3 cellular contexts compared by ENCODE assay signal in the genomic region with DNA sequence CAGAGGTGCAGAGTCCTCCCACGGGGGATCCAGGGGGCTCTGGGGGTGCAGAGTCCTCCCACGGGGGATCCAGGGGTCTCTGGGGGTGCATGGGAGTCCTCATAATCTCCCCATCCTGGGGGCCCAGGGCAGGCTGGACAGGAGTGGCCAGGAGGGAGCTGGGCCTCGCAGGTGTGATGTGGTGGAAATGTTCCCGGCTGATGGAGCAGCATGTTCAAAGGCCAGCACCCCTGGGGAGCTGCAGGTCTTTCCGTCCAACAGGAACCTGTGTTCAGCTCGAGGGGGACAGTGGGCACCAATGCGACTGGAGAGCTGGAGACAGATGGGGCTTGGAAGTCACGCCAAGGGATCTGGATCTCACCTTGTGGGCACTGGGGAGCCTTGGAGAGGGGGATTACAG.
TF ChIP-seq lines count a peak whose summit lies in the region.

No MANE protein-coding gene starts in this region.

TF ChIP-seq in SK-N-SH, 30 proteins besides CTCF, POLR2A, EP300 and RAD21 (continued from another document):
- TF ChIP-seq, protein P1, sequence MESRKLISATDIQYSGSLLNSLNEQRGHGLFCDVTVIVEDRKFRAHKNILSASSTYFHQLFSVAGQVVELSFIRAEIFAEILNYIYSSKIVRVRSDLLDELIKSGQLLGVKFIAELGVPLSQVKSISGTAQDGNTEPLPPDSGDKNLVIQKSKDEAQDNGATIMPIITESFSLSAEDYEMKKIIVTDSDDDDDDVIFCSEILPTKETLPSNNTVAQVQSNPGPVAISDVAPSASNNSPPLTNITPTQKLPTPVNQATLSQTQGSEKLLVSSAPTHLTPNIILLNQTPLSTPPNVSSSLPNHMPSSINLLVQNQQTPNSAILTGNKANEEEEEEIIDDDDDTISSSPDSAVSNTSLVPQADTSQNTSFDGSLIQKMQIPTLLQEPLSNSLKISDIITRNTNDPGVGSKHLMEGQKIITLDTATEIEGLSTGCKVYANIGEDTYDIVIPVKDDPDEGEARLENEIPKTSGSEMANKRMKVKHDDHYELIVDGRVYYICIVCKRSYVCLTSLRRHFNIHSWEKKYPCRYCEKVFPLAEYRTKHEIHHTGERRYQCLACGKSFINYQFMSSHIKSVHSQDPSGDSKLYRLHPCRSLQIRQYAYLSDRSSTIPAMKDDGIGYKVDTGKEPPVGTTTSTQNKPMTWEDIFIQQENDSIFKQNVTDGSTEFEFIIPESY (IDR thresholded peaks at IDR 0.05; ENCODE audit: borderline replicate concordance, low read depth), result no peak
- no peak for TF ChIP-seq JUND (IDR thresholded peaks at IDR 0.05)
TF ChIP-seq in SK-N-SH: peak in this region for 0.

TF ChIP-seq in SK-N-SH treated with all-trans-retinoic acid at 6 μM for 48 hours, 23 proteins besides CTCF, POLR2A, EP300 and RAD21 (continued from another document):
- TF ChIP-seq, protein P2, sequence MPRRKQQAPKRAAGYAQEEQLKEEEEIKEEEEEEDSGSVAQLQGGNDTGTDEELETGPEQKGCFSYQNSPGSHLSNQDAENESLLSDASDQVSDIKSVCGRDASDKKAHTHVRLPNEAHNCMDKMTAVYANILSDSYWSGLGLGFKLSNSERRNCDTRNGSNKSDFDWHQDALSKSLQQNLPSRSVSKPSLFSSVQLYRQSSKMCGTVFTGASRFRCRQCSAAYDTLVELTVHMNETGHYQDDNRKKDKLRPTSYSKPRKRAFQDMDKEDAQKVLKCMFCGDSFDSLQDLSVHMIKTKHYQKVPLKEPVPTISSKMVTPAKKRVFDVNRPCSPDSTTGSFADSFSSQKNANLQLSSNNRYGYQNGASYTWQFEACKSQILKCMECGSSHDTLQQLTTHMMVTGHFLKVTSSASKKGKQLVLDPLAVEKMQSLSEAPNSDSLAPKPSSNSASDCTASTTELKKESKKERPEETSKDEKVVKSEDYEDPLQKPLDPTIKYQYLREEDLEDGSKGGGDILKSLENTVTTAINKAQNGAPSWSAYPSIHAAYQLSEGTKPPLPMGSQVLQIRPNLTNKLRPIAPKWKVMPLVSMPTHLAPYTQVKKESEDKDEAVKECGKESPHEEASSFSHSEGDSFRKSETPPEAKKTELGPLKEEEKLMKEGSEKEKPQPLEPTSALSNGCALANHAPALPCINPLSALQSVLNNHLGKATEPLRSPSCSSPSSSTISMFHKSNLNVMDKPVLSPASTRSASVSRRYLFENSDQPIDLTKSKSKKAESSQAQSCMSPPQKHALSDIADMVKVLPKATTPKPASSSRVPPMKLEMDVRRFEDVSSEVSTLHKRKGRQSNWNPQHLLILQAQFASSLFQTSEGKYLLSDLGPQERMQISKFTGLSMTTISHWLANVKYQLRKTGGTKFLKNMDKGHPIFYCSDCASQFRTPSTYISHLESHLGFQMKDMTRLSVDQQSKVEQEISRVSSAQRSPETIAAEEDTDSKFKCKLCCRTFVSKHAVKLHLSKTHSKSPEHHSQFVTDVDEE (CRISPR knock-in tag; IDR thresholded peaks at IDR 0.05), result no peak
- TF ChIP-seq ZC3H10 (CRISPR knock-in tag; IDR thresholded peaks at IDR 0.05) (no peak), PPARA (CRISPR knock-in tag; IDR thresholded peaks at IDR 0.05; ENCODE audit: borderline replicate concordance) (no peak)

TF ChIP-seq in WTC11, 78 proteins besides CTCF, POLR2A, EP300 and RAD21 (continued from another document):
- TF ChIP-seq, protein P3, sequence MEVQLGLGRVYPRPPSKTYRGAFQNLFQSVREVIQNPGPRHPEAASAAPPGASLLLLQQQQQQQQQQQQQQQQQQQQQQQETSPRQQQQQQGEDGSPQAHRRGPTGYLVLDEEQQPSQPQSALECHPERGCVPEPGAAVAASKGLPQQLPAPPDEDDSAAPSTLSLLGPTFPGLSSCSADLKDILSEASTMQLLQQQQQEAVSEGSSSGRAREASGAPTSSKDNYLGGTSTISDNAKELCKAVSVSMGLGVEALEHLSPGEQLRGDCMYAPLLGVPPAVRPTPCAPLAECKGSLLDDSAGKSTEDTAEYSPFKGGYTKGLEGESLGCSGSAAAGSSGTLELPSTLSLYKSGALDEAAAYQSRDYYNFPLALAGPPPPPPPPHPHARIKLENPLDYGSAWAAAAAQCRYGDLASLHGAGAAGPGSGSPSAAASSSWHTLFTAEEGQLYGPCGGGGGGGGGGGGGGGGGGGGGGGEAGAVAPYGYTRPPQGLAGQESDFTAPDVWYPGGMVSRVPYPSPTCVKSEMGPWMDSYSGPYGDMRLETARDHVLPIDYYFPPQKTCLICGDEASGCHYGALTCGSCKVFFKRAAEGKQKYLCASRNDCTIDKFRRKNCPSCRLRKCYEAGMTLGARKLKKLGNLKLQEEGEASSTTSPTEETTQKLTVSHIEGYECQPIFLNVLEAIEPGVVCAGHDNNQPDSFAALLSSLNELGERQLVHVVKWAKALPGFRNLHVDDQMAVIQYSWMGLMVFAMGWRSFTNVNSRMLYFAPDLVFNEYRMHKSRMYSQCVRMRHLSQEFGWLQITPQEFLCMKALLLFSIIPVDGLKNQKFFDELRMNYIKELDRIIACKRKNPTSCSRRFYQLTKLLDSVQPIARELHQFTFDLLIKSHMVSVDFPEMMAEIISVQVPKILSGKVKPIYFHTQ (CRISPR knock-in tag; IDR thresholded peaks at IDR 0.05), result no peak
- TF ChIP-seq ZNF671 (CRISPR knock-in tag; IDR thresholded peaks at IDR 0.05) (no peak), JUN (CRISPR knock-in tag; IDR thresholded peaks at IDR 0.05) (no peak), ZNF219 (CRISPR knock-in tag; IDR thresholded peaks at IDR 0.05; ENCODE audit: borderline replicate concordance) (no peak), ZNF232 (CRISPR knock-in tag; IDR thresholded peaks at IDR 0.05) (no peak), SP1 (CRISPR knock-in tag; conservative IDR thresholded peaks at IDR 0.05) (no peak), ZNF317 (CRISPR knock-in tag; IDR thresholded peaks at IDR 0.05; ENCODE audit: borderline replicate concordance, low read depth) (no peak), ESRRA (CRISPR knock-in tag; IDR thresholded peaks at IDR 0.05; ENCODE audit: borderline replicate concordance) (no peak), CREB1 (CRISPR knock-in tag; IDR thresholded peaks at IDR 0.05) (no peak)
- TF ChIP-seq, protein P4, sequence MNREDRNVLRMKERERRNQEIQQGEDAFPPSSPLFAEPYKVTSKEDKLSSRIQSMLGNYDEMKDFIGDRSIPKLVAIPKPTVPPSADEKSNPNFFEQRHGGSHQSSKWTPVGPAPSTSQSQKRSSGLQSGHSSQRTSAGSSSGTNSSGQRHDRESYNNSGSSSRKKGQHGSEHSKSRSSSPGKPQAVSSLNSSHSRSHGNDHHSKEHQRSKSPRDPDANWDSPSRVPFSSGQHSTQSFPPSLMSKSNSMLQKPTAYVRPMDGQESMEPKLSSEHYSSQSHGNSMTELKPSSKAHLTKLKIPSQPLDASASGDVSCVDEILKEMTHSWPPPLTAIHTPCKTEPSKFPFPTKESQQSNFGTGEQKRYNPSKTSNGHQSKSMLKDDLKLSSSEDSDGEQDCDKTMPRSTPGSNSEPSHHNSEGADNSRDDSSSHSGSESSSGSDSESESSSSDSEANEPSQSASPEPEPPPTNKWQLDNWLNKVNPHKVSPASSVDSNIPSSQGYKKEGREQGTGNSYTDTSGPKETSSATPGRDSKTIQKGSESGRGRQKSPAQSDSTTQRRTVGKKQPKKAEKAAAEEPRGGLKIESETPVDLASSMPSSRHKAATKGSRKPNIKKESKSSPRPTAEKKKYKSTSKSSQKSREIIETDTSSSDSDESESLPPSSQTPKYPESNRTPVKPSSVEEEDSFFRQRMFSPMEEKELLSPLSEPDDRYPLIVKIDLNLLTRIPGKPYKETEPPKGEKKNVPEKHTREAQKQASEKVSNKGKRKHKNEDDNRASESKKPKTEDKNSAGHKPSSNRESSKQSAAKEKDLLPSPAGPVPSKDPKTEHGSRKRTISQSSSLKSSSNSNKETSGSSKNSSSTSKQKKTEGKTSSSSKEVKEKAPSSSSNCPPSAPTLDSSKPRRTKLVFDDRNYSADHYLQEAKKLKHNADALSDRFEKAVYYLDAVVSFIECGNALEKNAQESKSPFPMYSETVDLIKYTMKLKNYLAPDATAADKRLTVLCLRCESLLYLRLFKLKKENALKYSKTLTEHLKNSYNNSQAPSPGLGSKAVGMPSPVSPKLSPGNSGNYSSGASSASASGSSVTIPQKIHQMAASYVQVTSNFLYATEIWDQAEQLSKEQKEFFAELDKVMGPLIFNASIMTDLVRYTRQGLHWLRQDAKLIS (CRISPR knock-in tag; IDR thresholded peaks at IDR 0.05; ENCODE audit: borderline replicate concordance), result no peak
- TF ChIP-seq, protein P5, sequence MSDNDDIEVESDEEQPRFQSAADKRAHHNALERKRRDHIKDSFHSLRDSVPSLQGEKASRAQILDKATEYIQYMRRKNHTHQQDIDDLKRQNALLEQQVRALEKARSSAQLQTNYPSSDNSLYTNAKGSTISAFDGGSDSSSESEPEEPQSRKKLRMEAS (CRISPR knock-in tag; IDR thresholded peaks at IDR 0.05), result no peak
- TF ChIP-seq, protein P6, sequence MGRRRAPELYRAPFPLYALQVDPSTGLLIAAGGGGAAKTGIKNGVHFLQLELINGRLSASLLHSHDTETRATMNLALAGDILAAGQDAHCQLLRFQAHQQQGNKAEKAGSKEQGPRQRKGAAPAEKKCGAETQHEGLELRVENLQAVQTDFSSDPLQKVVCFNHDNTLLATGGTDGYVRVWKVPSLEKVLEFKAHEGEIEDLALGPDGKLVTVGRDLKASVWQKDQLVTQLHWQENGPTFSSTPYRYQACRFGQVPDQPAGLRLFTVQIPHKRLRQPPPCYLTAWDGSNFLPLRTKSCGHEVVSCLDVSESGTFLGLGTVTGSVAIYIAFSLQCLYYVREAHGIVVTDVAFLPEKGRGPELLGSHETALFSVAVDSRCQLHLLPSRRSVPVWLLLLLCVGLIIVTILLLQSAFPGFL (CRISPR knock-in tag; IDR thresholded peaks at IDR 0.05; ENCODE audit: borderline replicate concordance), result no peak
- TF ChIP-seq, protein P7, sequence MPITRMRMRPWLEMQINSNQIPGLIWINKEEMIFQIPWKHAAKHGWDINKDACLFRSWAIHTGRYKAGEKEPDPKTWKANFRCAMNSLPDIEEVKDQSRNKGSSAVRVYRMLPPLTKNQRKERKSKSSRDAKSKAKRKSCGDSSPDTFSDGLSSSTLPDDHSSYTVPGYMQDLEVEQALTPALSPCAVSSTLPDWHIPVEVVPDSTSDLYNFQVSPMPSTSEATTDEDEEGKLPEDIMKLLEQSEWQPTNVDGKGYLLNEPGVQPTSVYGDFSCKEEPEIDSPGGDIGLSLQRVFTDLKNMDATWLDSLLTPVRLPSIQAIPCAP (CRISPR knock-in tag; IDR thresholded peaks at IDR 0.05), result no peak
